ENCODE assay signal across 17 cellular contexts in genomic region chr7:149868638-149869290, GRCh38. TPM values are rescaled to one million over a fixed set of nuclear protein-coding genes. Genes with fewer than 3 reads are reported as not detected.
DNase-seq lines count a peak whose midpoint lies in the region; ATAC-seq and TF ChIP-seq lines count a peak whose summit lies in the region.
"Had no signal": no experiment of that assay in that cellular context is flagged by ENCODE, and none has a peak within 500 bp of the region (broad histone marks: within the 10 kb centered on the region; RNA-seq: fewer than 3 reads in every experiment).

No MANE protein-coding gene starts in this region.

- no peak for DNase-seq in stimulated activated naive CD8-positive, alpha-beta T cell treated with anti-CD3 and anti-CD28 coated beads, Interleukin-15, Interleukin-2, amounts not matched to agents 100 U/mL and 50 U/mL, for 24 hours
- peak in 1 of 34 experiments; percentile 54 for DNase-seq in T-cell
- DNase-seq in endodermal cell, result peak; percentile 36
- peak; percentile 31 for DNase-seq in ureter (ENCODE audit: low spot score)
- DNase-seq in stimulated activated CD4-positive, alpha-beta T cell treated with anti-CD3 and anti-CD28 coated beads, Interleukin-2, amount 100 ng/mL, for 24 hours, result no peak
- DNase-seq in NCI-H1092 (lab: John Stamatoyannopoulos, UW), result no peak
- DNase-seq: activated CD4-positive, alpha-beta T cell treated with anti-CD3 and anti-CD28 coated beads for 4 hours; activated effector memory CD4-positive, alpha-beta T cell treated with Interleukin-2 at 50 U/mL for 16 hours; BE2C; brain microvascular endothelial cell; IMR-90; kidney glomerular epithelial cell; NCI-H1694; NCI-H69 had no signal

- no peaks in the 10 kb centered on the region for H3K36me3 ChIP-seq in endodermal cell (ENCODE audit: control insufficient read depth, insufficient read depth, low read length)
- H3K36me3 ChIP-seq: BE2C, brain microvascular endothelial cell had no signal

- H3K27ac ChIP-seq in endodermal cell (ENCODE audit: low read depth, low read length), result no peak overlapping the region
- H3K27ac ChIP-seq: brain microvascular endothelial cell had no signal

- no peak for ATAC-seq in stimulated activated naive CD8-positive, alpha-beta T cell treated with anti-CD3 and anti-CD28 coated beads, Interleukin-15, Interleukin-2, amounts not matched to agents 100 U/mL and 50 U/mL, for 24 hours
- ATAC-seq in T-cell (replicated peaks in 1 of 4) (peak in 2 of 4 experiments; percentile 12 to 15), GM21360 (IDR thresholded peaks at IDR 0.05; ENCODE audit: unreplicated experiment) (no peak)

- no peaks in the 10 kb centered on the region for H3K27me3 Mint-ChIP-seq in stimulated activated naive CD8-positive, alpha-beta T cell treated with anti-CD3 and anti-CD28 coated beads, Interleukin-15, Interleukin-2, amounts not matched to agents 100 ng/mL and 50 ng/mL, for 24 hours
- H3K27me3 Mint-ChIP-seq in T-cell (no peaks in the 10 kb centered on the region), endodermal cell (ENCODE audit: insufficient read depth) (peaks cover 7% of the 10 kb centered on the region)

- no peak overlapping the region for H3K4me3 Mint-ChIP-seq in stimulated activated naive CD8-positive, alpha-beta T cell treated with anti-CD3 and anti-CD28 coated beads, Interleukin-15, Interleukin-2, amounts not matched to agents 100 ng/mL and 50 ng/mL, for 24 hours
- H3K4me3 Mint-ChIP-seq in T-cell (peak overlapping the region; percentile 49 to 86 (median 55)), endodermal cell (no peak overlapping the region)
- H3K4me3 Mint-ChIP-seq: H9 had no signal

- H3K4me1 ChIP-seq in endodermal cell (ENCODE audit: control insufficient read depth, insufficient read depth, low read length), result peaks cover 8% of the 10 kb centered on the region

- no peaks in the 10 kb centered on the region for H3K27me3 ChIP-seq in endodermal cell (ENCODE audit: control insufficient read depth, insufficient read depth, low read length, poor library complexity, severe bottlenecking)
- H3K27me3 ChIP-seq: BE2C, brain microvascular endothelial cell had no signal

- POLR2A ChIA-PET in T-cell (lab: Charles Lee), result interaction anchor here in 1 of 2 donors (0.6 kb wide), 1 partner anchor 29 kb away, joined by 11 read pairs; no protein-coding TSS in a partner anchor

- CTCF ChIA-PET in T-cell (lab: Charles Lee), result interaction anchor here in 1 of 2 donors (0.7 kb wide), 1 partner anchor 1156 kb away, joined by 3 read pairs; the partner anchor contains the start of gene ATG9B

- H3K36me3 Mint-ChIP-seq in stimulated activated naive CD8-positive, alpha-beta T cell treated with anti-CD3 and anti-CD28 coated beads, Interleukin-15, Interleukin-2, amounts not matched to agents 100 ng/mL and 50 ng/mL, for 24 hours (ENCODE audit: low read depth), result peaks cover 12% of the 10 kb centered on the region
- H3K36me3 Mint-ChIP-seq in T-cell, result peaks cover 5% of the 10 kb centered on the region
- H3K36me3 Mint-ChIP-seq in endodermal cell (ENCODE audit: low read depth), result no peaks in the 10 kb centered on the region

- TF ChIP-seq CTCF in endodermal cell (conservative IDR thresholded peaks at IDR 0.05), result no peak

- 79 to 83% methylated on average over 5 to 7 of the region's 7 CpGs for WGBS in endodermal cell (ENCODE audit: insufficient coverage in 1 of 2, insufficient read length in 1 of 2), 2 experiments

- no peaks in the 10 kb centered on the region for H3K9me3 ChIP-seq in endodermal cell (ENCODE audit: control insufficient read depth, low read length)
- H3K9me3 ChIP-seq: BE2C had no signal

- H3K4me3 ChIP-seq in endodermal cell (ENCODE audit: low read length), result no peak overlapping the region

- peak overlapping the region; percentile 70 for H3K27ac Mint-ChIP-seq in stimulated activated naive CD8-positive, alpha-beta T cell treated with anti-CD3 and anti-CD28 coated beads, Interleukin-15, Interleukin-2, amounts not matched to agents 100 ng/mL and 50 ng/mL, for 24 hours
- H3K27ac Mint-ChIP-seq in T-cell (peak overlapping the region; percentile 99), endodermal cell (no peak overlapping the region)
- H3K27ac Mint-ChIP-seq: H9 had no signal

- peaks cover 88% of the 10 kb centered on the region for H3K4me1 Mint-ChIP-seq in stimulated activated naive CD8-positive, alpha-beta T cell treated with anti-CD3 and anti-CD28 coated beads, Interleukin-15, Interleukin-2, amounts not matched to agents 100 ng/mL and 50 ng/mL, for 24 hours (ENCODE audit: low read depth)
- H3K4me1 Mint-ChIP-seq in T-cell (peaks cover 91 to 92% (median 91%) of the 10 kb centered on the region in 3 donors), endodermal cell (peaks cover 17% of the 10 kb centered on the region)

- H3K9ac ChIP-seq in endodermal cell (ENCODE audit: extremely low read depth, low read length, poor library complexity, severe bottlenecking), result no peak overlapping the region

- no peaks in the 10 kb centered on the region for H3K9me3 Mint-ChIP-seq in stimulated activated naive CD8-positive, alpha-beta T cell treated with anti-CD3 and anti-CD28 coated beads, Interleukin-15, Interleukin-2, amounts not matched to agents 100 ng/mL and 50 ng/mL, for 24 hours
- no peaks in the 10 kb centered on the region for H3K9me3 Mint-ChIP-seq in T-cell
- H3K9me3 Mint-ChIP-seq in endodermal cell, result no peaks in the 10 kb centered on the region
- H3K9me3 Mint-ChIP-seq: H9 had no signal

RNA-seq across cellular contexts. Expression of gene ATP6V0E2, which starts 5.0 kb away (rescaled TPM):
- total RNA-seq in T-cell (10 to 100 TPM; 48.5 to 79.4 (median 63.9) TPM), endodermal cell (10 to 100 TPM; 15.3 to 16.1 TPM), ureter (15.0 TPM)
- polyA plus RNA-seq in endodermal cell (2013, experiment 1 of 2), result 30.6 TPM
- polyA plus RNA-seq in endodermal cell (2013, experiment 2 of 2), result 28.9 TPM

RNA-seq across cellular contexts. Expression of gene ZNF862, which starts 30.6 kb away (rescaled TPM):
- total RNA-seq in T-cell (10 to 100 TPM; 49.3 to 72.0 (median 63.8) TPM), endodermal cell (10 to 100 TPM in 1 of 2 donors, 1 to 10 TPM in 1; 8.3 to 15.6 TPM), ureter (24.6 TPM)
- 8.8 TPM for polyA plus RNA-seq in endodermal cell (2013, experiment 1 of 2)
- polyA plus RNA-seq in endodermal cell (2013, experiment 2 of 2), result 8.9 TPM

Comparison
In these comparisons a context has a peak if more than half of its experiments do, and no peak if none do; other contexts are left out.
1. H3K4me3 Mint-ChIP-seq: peak in T-cell (3 of 3); none in stimulated activated naive CD8-positive, alpha-beta T cell treated with anti-CD3 and anti-CD28 coated beads, Interleukin-15, Interleukin-2, amounts not matched to agents 100 ng/mL and 50 ng/mL, for 24 hours (single experiment) and endodermal cell (single experiment).
2. DNase-seq: peak in endodermal cell (single experiment) and ureter (single experiment); none in stimulated activated naive CD8-positive, alpha-beta T cell treated with anti-CD3 and anti-CD28 coated beads, Interleukin-15, Interleukin-2, amounts not matched to agents 100 U/mL and 50 U/mL, for 24 hours (single experiment), stimulated activated CD4-positive, alpha-beta T cell treated with anti-CD3 and anti-CD28 coated beads, Interleukin-2, amount 100 ng/mL, for 24 hours (0 of 2) and NCI-H1092 (single experiment).